Comparison of ENCODE assay signal across 20 cellular contexts in genomic region chr11:69912161-69912910, GRCh38.
DNase-seq lines count a peak whose midpoint lies in the region; ATAC-seq and TF ChIP-seq lines count a peak whose summit lies in the region.
"Had no signal": no experiment of that assay in that cellular context is flagged by ENCODE, and none has a peak within 500 bp of the region (broad histone marks: within the 10 kb centered on the region; RNA-seq: fewer than 3 reads in every experiment).

No MANE protein-coding gene starts in this region.

- intact Hi-C loops in Calu3 (cut with micrococcal nuclease; ENCODE audit: unreplicated experiment): no loop called here
- intact Hi-C loops in activated CD4-positive, alpha-beta memory T cell treated with anti-CD3 and anti-CD28 coated beads for 36 hours (cut with micrococcal nuclease): no loop called here

- H3K9me3 ChIP-seq in endodermal cell (ENCODE audit: control insufficient read depth, low read length) (no peaks in the 10 kb centered on the region), parathyroid adenoma (ENCODE audit: control insufficient read depth, low read length) (no peaks in the 10 kb centered on the region)
- H3K9me3 ChIP-seq: gastrocnemius medialis, ovary had no signal

- POLR2A ChIA-PET in activated CD4-positive, alpha-beta memory T cell treated with anti-CD3 and anti-CD28 coated beads for 36 hours (lab: Charles Lee): no interaction called here

- WGBS in endodermal cell (ENCODE audit: insufficient coverage in 1 of 2, insufficient read length in 1 of 2), 2 experiments: 95 to 98% methylated on average over 13 to 22 of the region's 22 CpGs

- H3K4me1 ChIP-seq in endodermal cell (ENCODE audit: control insufficient read depth, insufficient read depth, low read length): no peaks in the 10 kb centered on the region
- H3K4me1 ChIP-seq in parathyroid adenoma: peaks cover 36% of the 10 kb centered on the region

- H3K4me3 ChIP-seq in endodermal cell (ENCODE audit: low read length) (no peak overlapping the region), parathyroid adenoma (ENCODE audit: low read depth, low read length) (no peak overlapping the region)
- H3K4me3 ChIP-seq: gastrocnemius medialis, ovary, SJSA1 had no signal

- BruUV-seq in Calu3 (replicated peaks; lab: Mats Ljungman, UMichigan): no TSS peak

- no peaks in the 10 kb centered on the region for H3K36me3 ChIP-seq in endodermal cell (ENCODE audit: control insufficient read depth, insufficient read depth, low read length)
- H3K36me3 ChIP-seq in parathyroid adenoma (ENCODE audit: control insufficient read depth, insufficient read depth, low read length): no peaks in the 10 kb centered on the region
- H3K36me3 ChIP-seq: gastrocnemius medialis, ovary, SJSA1 had no signal

- ATAC-seq in activated CD8-positive, alpha-beta memory T cell treated with anti-CD3 and anti-CD28 coated beads, Interleukin-2, amount 10 ng/mL, durations not matched to agents 7 days and 5 days: no peak
- ATAC-seq: activated CD8-positive, alpha-beta T cell treated with anti-CD3 and anti-CD28 coated beads for 36 hours; gastrocnemius medialis; T-helper 17 cell had no signal

- no peaks in the 10 kb centered on the region for H3K27me3 Mint-ChIP-seq in activated CD8-positive, alpha-beta memory T cell treated with anti-CD3 and anti-CD28 coated beads, Interleukin-2, amount 10 ng/mL, durations not matched to agents 7 days and 5 days
- H3K27me3 Mint-ChIP-seq in Calu3 (ENCODE audit: unreplicated experiment) (peaks cover 9% of the 10 kb centered on the region), endodermal cell (ENCODE audit: insufficient read depth) (peaks cover 16% of the 10 kb centered on the region)
- peaks cover 29% of the 10 kb centered on the region for H3K27me3 Mint-ChIP-seq in activated CD4-positive, alpha-beta memory T cell treated with anti-CD3 and anti-CD28 coated beads for 36 hours

- H3K27ac ChIP-seq in endodermal cell (ENCODE audit: low read depth, low read length): no peak overlapping the region
- H3K27ac ChIP-seq in parathyroid adenoma: peak overlapping the region; percentile 89
- H3K27ac ChIP-seq: gastrocnemius medialis, ovary, SJSA1, VCaP had no signal

- no peaks in the 10 kb centered on the region for H3K4me1 Mint-ChIP-seq in activated CD8-positive, alpha-beta memory T cell treated with anti-CD3 and anti-CD28 coated beads, Interleukin-2, amount 10 ng/mL, durations not matched to agents 7 days and 5 days
- H3K4me1 Mint-ChIP-seq in Calu3 (ENCODE audit: low read depth, unreplicated experiment): peaks cover 51% of the 10 kb centered on the region
- H3K4me1 Mint-ChIP-seq in endodermal cell: peaks cover 6% of the 10 kb centered on the region
- H3K4me1 Mint-ChIP-seq in activated CD4-positive, alpha-beta memory T cell treated with anti-CD3 and anti-CD28 coated beads for 36 hours (ENCODE audit: low read depth): peaks cover 1% of the 10 kb centered on the region
- H3K4me1 Mint-ChIP-seq: B cell had no signal

- no peaks in the 10 kb centered on the region for H3K36me3 Mint-ChIP-seq in activated CD8-positive, alpha-beta memory T cell treated with anti-CD3 and anti-CD28 coated beads, Interleukin-2, amount 10 ng/mL, durations not matched to agents 7 days and 5 days
- peaks cover 19% of the 10 kb centered on the region for H3K36me3 Mint-ChIP-seq in Calu3 (ENCODE audit: insufficient read depth, unreplicated experiment)
- no peaks in the 10 kb centered on the region for H3K36me3 Mint-ChIP-seq in endodermal cell (ENCODE audit: low read depth)
- no peaks in the 10 kb centered on the region for H3K36me3 Mint-ChIP-seq in activated CD4-positive, alpha-beta memory T cell treated with anti-CD3 and anti-CD28 coated beads for 36 hours

- no peak overlapping the region for H2AFZ ChIP-seq in parathyroid adenoma

- H3K4me2 ChIP-seq in parathyroid adenoma (ENCODE audit: low read length): no peak overlapping the region

- no peak overlapping the region for H3K9ac ChIP-seq in endodermal cell (ENCODE audit: extremely low read depth, low read length, poor library complexity, severe bottlenecking)
- H3K9ac ChIP-seq in parathyroid adenoma: no peak overlapping the region

- no peak overlapping the region for H3K27ac Mint-ChIP-seq in activated CD8-positive, alpha-beta memory T cell treated with anti-CD3 and anti-CD28 coated beads, Interleukin-2, amount 10 ng/mL, durations not matched to agents 7 days and 5 days
- H3K27ac Mint-ChIP-seq in Calu3 (ENCODE audit: unreplicated experiment) (peak overlapping the region; percentile 39), endodermal cell (no peak overlapping the region)
- no peak overlapping the region for H3K27ac Mint-ChIP-seq in activated CD4-positive, alpha-beta memory T cell treated with anti-CD3 and anti-CD28 coated beads for 36 hours
- H3K27ac Mint-ChIP-seq: activated CD8-positive, alpha-beta T cell treated with anti-CD3 and anti-CD28 coated beads for 36 hours; activated T-cell treated with anti-CD3 and anti-CD28 coated beads, Interleukin-2, amount 50 U/mL, for 72 hours; B cell; stimulated activated naive CD8-positive, alpha-beta T cell treated with anti-CD3 and anti-CD28 coated beads, Interleukin-15, Interleukin-2, amounts not matched to agents 100 ng/mL and 50 ng/mL, for 24 hours; T-helper 17 cell had no signal

- no peaks in the 10 kb centered on the region for H3K9me3 Mint-ChIP-seq in activated CD8-positive, alpha-beta memory T cell treated with anti-CD3 and anti-CD28 coated beads, Interleukin-2, amount 10 ng/mL, durations not matched to agents 7 days and 5 days (ENCODE audit: low read depth)
- H3K9me3 Mint-ChIP-seq in Calu3 (ENCODE audit: low read depth, unreplicated experiment) (no peaks in the 10 kb centered on the region), endodermal cell (no peaks in the 10 kb centered on the region)
- no peaks in the 10 kb centered on the region for H3K9me3 Mint-ChIP-seq in activated CD4-positive, alpha-beta memory T cell treated with anti-CD3 and anti-CD28 coated beads for 36 hours
- H3K9me3 Mint-ChIP-seq: activated CD8-positive, alpha-beta T cell treated with anti-CD3 and anti-CD28 coated beads for 36 hours; activated T-cell treated with anti-CD3 and anti-CD28 coated beads, Interleukin-2, amount 50 U/mL, for 72 hours; stimulated activated naive CD8-positive, alpha-beta T cell treated with anti-CD3 and anti-CD28 coated beads, Interleukin-15, Interleukin-2, amounts not matched to agents 100 ng/mL and 50 ng/mL, for 24 hours had no signal

- CTCF ChIA-PET in activated CD8-positive, alpha-beta memory T cell treated with anti-CD3 and anti-CD28 coated beads, Interleukin-2, amount 10 ng/mL, durations not matched to agents 7 days and 5 days (lab: Charles Lee): no interaction called here
- CTCF ChIA-PET in Calu3 (lab: Charles Lee): interaction anchor here (1.4 kb wide), 2 partner anchors 8 to 11 kb away, joined by 3 to 7 read pairs; no protein-coding TSS in a partner anchor
- CTCF ChIA-PET in activated CD4-positive, alpha-beta memory T cell treated with anti-CD3 and anti-CD28 coated beads for 36 hours (lab: Charles Lee): interaction anchor here (0.7 to 1.4 kb wide), 3 partner anchors 16 to 280 kb away, joined by 3 to 6 read pairs (median 4); no protein-coding TSS in a partner anchor

- no peak overlapping the region for H3K4me3 Mint-ChIP-seq in activated CD8-positive, alpha-beta memory T cell treated with anti-CD3 and anti-CD28 coated beads, Interleukin-2, amount 10 ng/mL, durations not matched to agents 7 days and 5 days
- H3K4me3 Mint-ChIP-seq in Calu3 (ENCODE audit: low read depth, unreplicated experiment): no peak overlapping the region
- no peak overlapping the region for H3K4me3 Mint-ChIP-seq in endodermal cell
- no peak overlapping the region for H3K4me3 Mint-ChIP-seq in activated CD4-positive, alpha-beta memory T cell treated with anti-CD3 and anti-CD28 coated beads for 36 hours
- H3K4me3 Mint-ChIP-seq: activated CD8-positive, alpha-beta T cell treated with anti-CD3 and anti-CD28 coated beads for 36 hours; activated T-cell treated with anti-CD3 and anti-CD28 coated beads, Interleukin-2, amount 50 U/mL, for 72 hours; B cell; stimulated activated naive CD8-positive, alpha-beta T cell treated with anti-CD3 and anti-CD28 coated beads, Interleukin-15, Interleukin-2, amounts not matched to agents 100 ng/mL and 50 ng/mL, for 24 hours; T-helper 17 cell had no signal

- H3K27me3 ChIP-seq in endodermal cell (ENCODE audit: control insufficient read depth, insufficient read depth, low read length, poor library complexity, severe bottlenecking) (peaks cover 6% of the 10 kb centered on the region), parathyroid adenoma (ENCODE audit: control insufficient read depth, insufficient read depth, low read length) (no peaks in the 10 kb centered on the region)
- H3K27me3 ChIP-seq: ovary, SJSA1 had no signal

- no peaks in the 10 kb centered on the region for H3K79me2 ChIP-seq in parathyroid adenoma

- peak; percentile 15 for DNase-seq in activated CD8-positive, alpha-beta memory T cell treated with anti-CD3 and anti-CD28 coated beads, Interleukin-2, amount 50 U/mL, for 4 hours
- no peak for DNase-seq in activated CD8-positive, alpha-beta memory T cell treated with anti-CD3 and anti-CD28 coated beads, Interleukin-2, amount 10 ng/mL, durations not matched to agents 7 days and 5 days
- no peak for DNase-seq in Calu3
- peak; percentile 45 for DNase-seq in endodermal cell
- no peak for DNase-seq in SW480 (ENCODE audit: low spot score)
- no peak for DNase-seq in activated CD4-positive, alpha-beta memory T cell treated with anti-CD3 and anti-CD28 coated beads for 36 hours
- no peak for DNase-seq in KG1 (lab: John Stamatoyannopoulos, UW)
- DNase-seq: activated T-cell treated with anti-CD3 and anti-CD28 coated beads, Interleukin-2, amount 50 U/mL, for 72 hours; amniotic stem cell; central memory CD4-positive, alpha-beta T cell; gastrocnemius medialis; NCI-H524 had no signal

- TF ChIP-seq CTCF in Calu3 (IDR thresholded peaks at IDR 0.05; ENCODE audit: unreplicated experiment) (no peak), endodermal cell (conservative IDR thresholded peaks at IDR 0.05) (no peak), parathyroid adenoma (IDR thresholded peaks at IDR 0.05) (no peak)

Comparison
In these comparisons a context has a peak if more than half of its experiments do, and no peak if none do; other contexts are left out.
1. DNase-seq: peak in activated CD8-positive, alpha-beta memory T cell treated with anti-CD3 and anti-CD28 coated beads, Interleukin-2, amount 50 U/mL, for 4 hours (single experiment) and endodermal cell (single experiment); none in activated CD8-positive, alpha-beta memory T cell treated with anti-CD3 and anti-CD28 coated beads, Interleukin-2, amount 10 ng/mL, durations not matched to agents 7 days and 5 days (single experiment), Calu3 (single experiment), SW480 (single experiment), activated CD4-positive, alpha-beta memory T cell treated with anti-CD3 and anti-CD28 coated beads for 36 hours (single experiment) and KG1 (single experiment).